In genomic region chr4:124509151-124509550, GRCh38 we compare ENCODE assay signal across 26 cellular contexts.
"Had no signal": no experiment of that assay in that cellular context is flagged by ENCODE, and none has a peak within 500 bp of the region (broad histone marks: within the 10 kb centered on the region; RNA-seq: fewer than 3 reads in every experiment).

No MANE protein-coding gene starts in this region.

- H3K27me3 ChIP-seq: stomach, suprapubic skin, thyroid gland, tibial artery, tibial nerve, transverse colon, upper lobe of left lung, upper lobe of right lung, uterus, vagina had no signal

- DNase-seq: stimulated activated CD4-positive, alpha-beta T cell treated with anti-CD3 and anti-CD28 coated beads, Interleukin-2, amount 100 ng/mL, for 48 hours; stimulated activated CD4-positive, alpha-beta T cell treated with anti-CD3 and anti-CD28 coated beads, Interleukin-4, amount 100 ng/mL, for 1 hour; stimulated activated CD4-positive, alpha-beta T cell treated with anti-CD3 and anti-CD28 coated beads, Interleukin-4, amount 100 ng/mL, for 24 hours; stimulated activated CD4-positive, alpha-beta T cell treated with anti-CD3 and anti-CD28 coated beads, Interleukin-4, amount 100 ng/mL, for 4 hours; stimulated activated CD8-positive, alpha-beta memory T cell treated with anti-CD3 and anti-CD28 coated beads, Interleukin-4, amount 100 ng/mL, for 48 hours; stimulated activated naive B cell treated with anti-CD40 and anti-IgM and Interleukin-4, amounts not matched to agents 10 μg/mL and 1 μg/mL and 100 μg/mL, for 72 hours; stimulated activated naive CD4-positive, alpha-beta T cell; stimulated activated naive CD4-positive, alpha-beta T cell treated with Interleukin-2 at 50 U/mL for 16 hours; stimulated activated naive CD8-positive, alpha-beta T cell treated with anti-CD3 and anti-CD28 coated beads, Interleukin-15, amount 100 ng/mL, for 72 hours; stimulated activated naive CD8-positive, alpha-beta T cell treated with anti-CD3 and anti-CD28 coated beads, Interleukin-15, Interleukin-2, amounts not matched to agents 100 U/mL and 50 U/mL, for 24 hours; stomach; substantia nigra; thyroid gland; tibial artery; transverse colon; trophoblast cell; upper lobe of left lung; upper lobe of right lung; uterus had no signal

- H3K27ac ChIP-seq: stomach, suprapubic skin, thoracic aorta, thyroid gland, tibial artery, tibial nerve, transverse colon, upper lobe of left lung, upper lobe of right lung, uterus, vagina had no signal

- ATAC-seq: stimulated activated effector memory CD8-positive, alpha-beta T cell treated with anti-CD3 and anti-CD28 coated beads, Interleukin-12 subunit alpha, Interleukin-12 subunit beta, amount 100 ng/mL, for 72 hours; stimulated activated memory B cell treated with anti-CD40 and anti-IgM and Interleukin-4, amounts not matched to agents 10 μg/mL and 1 μg/mL and 100 μg/mL, for 72 hours; stimulated activated naive B cell treated with anti-CD40 and anti-IgM and Interleukin-4, amounts not matched to agents 10 μg/mL and 1 μg/mL and 100 μg/mL, for 72 hours; stimulated activated naive CD8-positive, alpha-beta T cell treated with anti-CD3 and anti-CD28 coated beads, Interleukin-15, amount 100 ng/mL, for 72 hours; stimulated activated naive CD8-positive, alpha-beta T cell treated with anti-CD3 and anti-CD28 coated beads, Interleukin-15, Interleukin-2, amounts not matched to agents 100 U/mL and 50 U/mL, for 24 hours; upper lobe of right lung had no signal

- H3K9me3 ChIP-seq: stomach, suprapubic skin, thoracic aorta, thyroid gland, tibial artery, tibial nerve, transverse colon, upper lobe of left lung, upper lobe of right lung, uterus, vagina had no signal

- H3K4me3 ChIP-seq: stomach, suprapubic skin, thoracic aorta, thyroid gland, tibial artery, tibial nerve, transverse colon, upper lobe of left lung, upper lobe of right lung, uterus, vagina had no signal

- H3K36me3 ChIP-seq: stomach, suprapubic skin, thoracic aorta, thyroid gland, tibial artery, tibial nerve, transverse colon, upper lobe of left lung, upper lobe of right lung, uterus, vagina had no signal

- FAIRE-seq: urothelium cell line had no signal

- H3K4me1 ChIP-seq: suprapubic skin, thyroid gland, tibial artery, tibial nerve, transverse colon, upper lobe of right lung, uterus, vagina had no signal
